8 cellular contexts compared by ENCODE assay signal in the genomic region with DNA sequence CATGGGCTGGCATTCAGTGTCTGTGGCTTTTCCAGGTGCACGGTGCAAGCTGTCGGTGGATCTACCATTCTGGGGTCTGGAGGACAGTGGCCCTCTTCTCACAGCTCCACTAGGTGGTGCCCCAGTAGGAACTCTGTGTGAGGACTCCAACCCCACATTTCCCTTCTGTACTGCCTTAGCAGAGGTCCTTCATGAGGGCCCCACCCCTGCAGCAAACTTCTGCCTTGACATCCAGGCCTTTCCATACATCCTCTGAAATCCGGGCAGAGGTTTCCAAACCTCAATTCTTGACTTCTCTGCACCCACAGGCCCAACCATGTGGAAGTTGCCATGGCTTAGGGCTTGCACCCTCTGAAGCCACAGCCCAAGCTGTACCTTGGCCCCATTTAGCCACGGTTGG. TPM values are rescaled to one million over a fixed set of nuclear protein-coding genes. Genes with fewer than 3 reads are reported as not detected.
DNase-seq lines count a peak whose midpoint lies in the region; ATAC-seq, FAIRE-seq and TF ChIP-seq lines count a peak whose summit lies in the region.
"Not testable (repeated sequence)": the region's sequence is repeated elsewhere in the genome, so short reads cannot be mapped to it uniquely, and the experiment has no call there.

No MANE protein-coding gene starts in this region.

- 5% methylated on average over 4 of the region's 4 CpGs for WGBS in K562 (ENCODE audit: insufficient coverage, low coverage, missing lambda C conversion rate)
- no CpG with 5 or more reads among the region's 4 CpGs for WGBS in mesendoderm (ENCODE audit: extremely low coverage, insufficient coverage, low lambda C conversion rate)

- H3K4me2 ChIP-seq in BLaER1; DND-41 (ENCODE audit: insufficient read depth, low read length); OCI-LY7 (ENCODE audit: low read length); K562 (ENCODE audit: insufficient read depth, low read length); mesendoderm (ENCODE audit: low read length): not testable (repeated sequence)

- H3K4me3 ChIP-seq in BLaER1, result 0 out of 2 replicates have a peak overlapping the region, but pooled peaks have one; percentile 7
- H3K4me3 ChIP-seq in DND-41 (ENCODE audit: low read depth in 1 of 2, low read length in 2 of 2); HEK293 (ENCODE audit: low read depth, low read length); OCI-LY7 (ENCODE audit: low read depth, low read length, poor library complexity, severe bottlenecking); K562; mesendoderm (ENCODE audit: low read length): not testable (repeated sequence)

- not testable (repeated sequence) for H3K4ac ChIP-seq in mesendoderm (ENCODE audit: low read depth, low read length)

- not testable (repeated sequence) for H3K79me1 ChIP-seq in mesendoderm (ENCODE audit: low read length)

- not testable (repeated sequence) for ATAC-seq in DND-41 (ENCODE audit: insufficient read depth, low read depth); K562

- TF ChIP-seq EP300 in K562 (IDR thresholded peaks at IDR 0.05; ENCODE audit: low read length), result not testable (repeated sequence)

- DNase-seq in DMS53 (lab: John Stamatoyannopoulos, UW) (peak; percentile 30), DND-41 (peak; percentile 9), OCI-LY7 (ENCODE audit: low spot score) (peak; percentile 19), erythroblast (lab: John Stamatoyannopoulos, UW) (peak; percentile 5 to 6), mesendoderm (peak; percentile 33)
- DNase-seq in K562 (ENCODE audit: extremely low read depth in 1 of 4, low spot score in 3 of 4), result not testable (repeated sequence)

- H4K20me1 ChIP-seq in BLaER1; DND-41 (ENCODE audit: insufficient read depth, low read length); OCI-LY7 (ENCODE audit: insufficient read depth, low read length); K562 (replicated peaks; ENCODE audit: control insufficient read depth, insufficient read depth, low read length): not testable (repeated sequence)

- not testable (repeated sequence) for TF ChIP-seq RAD21 in K562 (CRISPR knock-in tag; conservative IDR thresholded peaks at IDR 0.05 in 1 of 2, IDR thresholded peaks at IDR 0.05 in 1 of 2)

- not testable (repeated sequence) for BruUV-seq in OCI-LY7 (replicated peaks; lab: Mats Ljungman, UMichigan); K562 (replicated peaks; lab: Mats Ljungman, UMichigan)

- H3K36me3 ChIP-seq in BLaER1; DND-41 (ENCODE audit: insufficient read depth, low read length); HEK293 (ENCODE audit: control insufficient read depth in 2 of 2, insufficient read depth in 1 of 2, low read length in 2 of 2); OCI-LY7 (ENCODE audit: insufficient read depth, low read length); K562 (ENCODE audit: control insufficient read depth, insufficient read depth, low read length); mesendoderm (ENCODE audit: control insufficient read depth, insufficient read depth, low read length): not testable (repeated sequence)

- not testable (repeated sequence) for FAIRE-seq in K562 (lab: Jason Lieb, UNC)

- POLR2A ChIA-PET in HEK293 (lab: Yijun Ruan, JAX); K562 (lab: Yijun Ruan, JAX): not testable (repeated sequence)
- POLR2A ChIA-PET in OCI-LY7 (lab: Charles Lee), result interaction anchor here (0.6 to 1.2 kb wide), 3 partner anchors 9 to 18 kb away, joined by 3 read pairs; no protein-coding TSS in a partner anchor

- not testable (repeated sequence) for H2BK15ac ChIP-seq in mesendoderm (replicated peaks; ENCODE audit: low read depth)

- H3K9me3 ChIP-seq in BLaER1, result peaks cover 29% of the 10 kb centered on the region
- peaks cover 23% of the 10 kb centered on the region for H3K9me3 ChIP-seq in DND-41 (ENCODE audit: insufficient read depth, low read length, severe bottlenecking)
- H3K9me3 ChIP-seq in HEK293 (ENCODE audit: control insufficient read depth, insufficient read depth, low read depth, low read length); K562 (replicated peaks; ENCODE audit: control insufficient read depth, insufficient read depth, low read depth, low read length): not testable (repeated sequence)
- peaks cover 22% of the 10 kb centered on the region for H3K9me3 ChIP-seq in OCI-LY7 (ENCODE audit: low read length)

- intact Hi-C loops in OCI-LY7 (cut with micrococcal nuclease; ENCODE audit: unreplicated experiment), result loop anchor here (10.0 kb wide), 1 partner anchor 1206 kb away; no protein-coding TSS in a partner anchor
- intact Hi-C loops in K562 (cut with micrococcal nuclease), result not testable (repeated sequence)

- H3K27ac ChIP-seq in BLaER1; DND-41 (ENCODE audit: low read length); HEK293 (ENCODE audit: extremely low read depth, low read depth, low read length); OCI-LY7 (ENCODE audit: low read depth, low read length, poor library complexity, severe bottlenecking); K562 (ENCODE audit: extremely low read depth, low read depth, low read length); mesendoderm (ENCODE audit: low read depth, low read length): not testable (repeated sequence)

- H3K4me1 ChIP-seq in BLaER1; DND-41 (ENCODE audit: insufficient read depth, low read length); HEK293 (ENCODE audit: control insufficient read depth, insufficient read depth, low read length); K562 (replicated peaks in 1 of 2; ENCODE audit: control insufficient read depth in 2 of 2, insufficient read depth in 2 of 2, low read length in 2 of 2); mesendoderm (ENCODE audit: control insufficient read depth, low read depth, low read length): not testable (repeated sequence)
- peaks cover 11% of the 10 kb centered on the region for H3K4me1 ChIP-seq in OCI-LY7 (ENCODE audit: insufficient read depth, low read length, poor library complexity, severe bottlenecking)

- TF ChIP-seq CTCF in DND-41 (IDR thresholded peaks at IDR 0.05; ENCODE audit: borderline replicate concordance, extremely low read depth, low read length, poor library complexity, severe bottlenecking); HEK293 (tag by site-specific recombination; IDR thresholded peaks at IDR 0.05); OCI-LY7 (conservative IDR thresholded peaks at IDR 0.05; ENCODE audit: low read length); K562 (IDR thresholded peaks at IDR 0.05 in 2 of 3, conservative IDR thresholded peaks at IDR 0.05 in 1 of 3; ENCODE audit: insufficient read depth in 2 of 3, low read depth in 1 of 3, low read length in 3 of 3): not testable (repeated sequence)

- not testable (repeated sequence) for H3K9me1 ChIP-seq in K562 (ENCODE audit: control insufficient read depth, insufficient read depth, low read length)

- TF ChIP-seq POLR2A in K562 (conservative IDR thresholded peaks at IDR 0.05); erythroblast (IDR thresholded peaks at IDR 0.05; ENCODE audit: low read length): not testable (repeated sequence)

- not testable (repeated sequence) for H3K18ac ChIP-seq in mesendoderm (ENCODE audit: low read length)

- not testable (repeated sequence) for H3K56ac ChIP-seq in mesendoderm (ENCODE audit: low read length)

- H2AFZ ChIP-seq in DND-41 (ENCODE audit: low read depth, low read length); OCI-LY7 (ENCODE audit: low read length); K562 (ENCODE audit: low read depth, low read length): not testable (repeated sequence)

- H3K9me2 ChIP-seq in OCI-LY7 (ENCODE audit: insufficient read depth, low read length), result not testable (repeated sequence)

- in situ Hi-C loops in K562 (cut with MboI), result not testable (repeated sequence)

- H3K79me2 ChIP-seq in DND-41 (ENCODE audit: insufficient read depth, low read length); OCI-LY7 (ENCODE audit: insufficient read depth, low read depth, low read length); K562 (ENCODE audit: control insufficient read depth, insufficient read depth, low read length); mesendoderm (ENCODE audit: control insufficient read depth, insufficient read depth, low read length): not testable (repeated sequence)

- H3K23ac ChIP-seq in mesendoderm (ENCODE audit: low read length), result not testable (repeated sequence)

- H2BK120ac ChIP-seq in mesendoderm (ENCODE audit: low read depth, low read length), result not testable (repeated sequence)

- CTCF ChIA-PET in HEK293 (lab: Yijun Ruan, JAX); OCI-LY7 (lab: Charles Lee; ENCODE audit: unreplicated experiment); K562 (lab: Yijun Ruan, JAX; ENCODE audit: low intra/inter-chr PET ratio): not testable (repeated sequence)

- H4K8ac ChIP-seq in mesendoderm (ENCODE audit: low read depth, low read length), result not testable (repeated sequence)

- H3K9ac ChIP-seq in BLaER1; DND-41 (ENCODE audit: low read depth, low read length); K562 (ENCODE audit: insufficient read depth in 1 of 2, low read depth in 2 of 2, low read length in 2 of 2); mesendoderm (ENCODE audit: low read length): not testable (repeated sequence)

- H2AK5ac ChIP-seq in mesendoderm (ENCODE audit: low read length), result not testable (repeated sequence)

- H2BK5ac ChIP-seq in mesendoderm (ENCODE audit: low read length), result not testable (repeated sequence)

- not testable (repeated sequence) for H4K5ac ChIP-seq in mesendoderm (ENCODE audit: low read length)

- not testable (repeated sequence) for H3K27me3 ChIP-seq in BLaER1; DND-41 (ENCODE audit: insufficient read depth, low read length, poor library complexity); K562 (ENCODE audit: control insufficient read depth in 2 of 2, insufficient read depth in 2 of 2, low read length in 2 of 2); mesendoderm (ENCODE audit: insufficient read depth, low read length, poor library complexity)

RNA-seq across cellular contexts. Expression of a gene that starts 4.9 kb away (rescaled TPM):
- total RNA-seq in OCI-LY7 (2014; rRNA removed; shearing (Covaris generic)), result 14.9 and 15.8 TPM in 2 replicates
- 43.4 and 45.6 TPM in 2 replicates for total RNA-seq in OCI-LY7 (2022)
- 5.6 and 13.8 TPM in 2 replicates for total RNA-seq in K562 (2011; cell fraction: chromatin; rRNA removed; ENCODE audit: low replicate concordance)
- 1.5 and 2.1 TPM in 2 replicates for total RNA-seq in K562 (2011; cell fraction: nucleolus; rRNA removed)
- total RNA-seq in K562 (2011; cell fraction: nucleoplasm; rRNA removed), result 3.5 and 5.3 TPM in 2 replicates
- total RNA-seq in K562 (2014; rRNA removed), result 4.8 and 5.2 TPM in 2 replicates
- total RNA-seq in K562 (2014; rRNA removed; fragmentation: Illumina TruSeq; extraction: Trizol), result 5.4 and 7.1 TPM in 2 replicates
- 7.2 and 9.7 TPM in 2 replicates for total RNA-seq in K562 (2015; rRNA removed; fragmentation: Illumina TruSeq; extraction: Trizol)
- 7.2 and 9.2 TPM in 2 replicates for total RNA-seq in K562 (2021)
- polyA plus RNA-seq in K562 (2011; rRNA removed), result 1.9 and 2.5 TPM in 2 replicates
- polyA plus RNA-seq in K562 (2011; cell fraction: cytosol; rRNA removed), result 0.55 and 1.0 TPM in 2 replicates
- 3.6 and 3.9 TPM in 2 replicates for polyA plus RNA-seq in K562 (2011; cell fraction: nucleus; rRNA removed)
- 5.4 and 6.2 TPM in 2 replicates for polyA plus RNA-seq in K562 (2012)
- polyA plus RNA-seq in K562 (2014; fragmentation: Illumina TruSeq; extraction: Trizol), result 5.1 and 8.0 TPM in 2 replicates
- 1 to 10 TPM; 1.1 to 1.8 TPM for polyA plus RNA-seq in K562 (2014; fragmentation: Nextera tagmentation; extraction: Ambion mirVana)
- 2.4 and 3.9 TPM in 2 replicates for polyA plus RNA-seq in K562 (2014; rRNA removed)
- polyA minus RNA-seq in K562 (2011; rRNA and poly(A)+ RNA removed), result 7.3 and 8.4 TPM in 2 replicates
- 3.5 and 6.9 TPM in 2 replicates for polyA minus RNA-seq in K562 (2011; cell fraction: cytosol; rRNA and poly(A)+ RNA removed)
- 5.7 and 11.1 TPM in 2 replicates for polyA minus RNA-seq in K562 (2011; cell fraction: nucleus; rRNA and poly(A)+ RNA removed)
- polyA plus RNA-seq in mesendoderm (2013, experiment 1 of 2), result 22.1 TPM
- polyA plus RNA-seq in mesendoderm (2013, experiment 2 of 2), result 22.7 TPM
